Comparison of ENCODE assay signal across 8 cellular contexts in the genomic region with DNA sequence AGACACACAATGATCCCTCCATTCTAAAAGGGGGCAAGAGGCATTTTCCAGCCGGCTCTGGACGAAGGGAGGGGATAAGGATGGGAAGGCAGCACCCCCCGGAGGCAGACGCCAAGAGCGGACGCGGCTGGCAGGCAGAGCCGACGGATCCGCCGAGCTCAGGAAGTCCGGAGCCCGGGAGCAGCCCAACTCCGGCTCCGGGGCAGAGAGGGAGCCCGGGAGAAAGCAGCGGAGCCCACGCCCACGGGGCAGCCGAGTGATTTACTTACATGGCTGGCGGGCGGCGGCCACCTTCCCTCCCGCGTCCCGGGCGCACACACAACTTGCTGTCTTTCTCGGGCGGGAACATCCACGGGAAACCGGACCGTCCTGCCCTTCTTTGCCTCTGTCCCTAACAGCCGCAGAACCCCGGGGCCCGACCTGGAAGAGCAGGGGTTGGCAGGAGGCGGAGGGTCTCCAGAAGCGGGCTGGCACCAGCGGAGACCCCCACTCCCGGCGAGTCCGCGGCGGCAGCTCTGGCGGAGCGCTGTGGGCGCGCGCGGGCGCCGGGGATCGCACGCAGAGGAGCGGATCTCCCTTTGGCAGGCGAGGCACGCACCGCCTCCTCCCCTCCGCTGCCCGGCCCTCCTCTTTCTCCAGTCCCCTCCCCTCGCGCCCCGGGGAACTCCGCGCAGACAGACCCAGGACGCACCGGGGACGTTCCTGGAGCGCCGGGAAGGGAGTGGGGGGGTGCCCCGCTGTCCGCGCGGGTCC. TPM values are rescaled to one million over a fixed set of nuclear protein-coding genes. Genes with fewer than 3 reads are reported as not detected.
DNase-seq lines count a peak whose midpoint lies in the region; ATAC-seq and TF ChIP-seq lines count a peak whose summit lies in the region.

A gene (minus strand): TSS at position 580 of the 753 bp plus-strand sequence.

- peak within 1 kb of the TSS; percentile 85 to 99 (median 93) for H3K27ac ChIP-seq in heart left ventricle
- H3K27ac ChIP-seq in trophoblast cell (ENCODE audit: low read depth, low read length), result peak within 1 kb of the TSS; percentile 46

- H3K4me2 ChIP-seq in trophoblast cell (ENCODE audit: low read length), result peak within 1 kb of the TSS; percentile 98

- ATAC-seq in GM21825 (IDR thresholded peaks at IDR 0.05; ENCODE audit: unreplicated experiment), result peak; percentile 92
- peak; percentile 94 for ATAC-seq in SK-N-SH treated with all-trans-retinoic acid at 6 μM for 48 hours
- ATAC-seq in heart left ventricle, result peak; percentile 81 to 97 (median 94)

- H4K8ac ChIP-seq in trophoblast cell (ENCODE audit: low read depth, low read length), result peak within 1 kb of the TSS; percentile 67

- H4K12ac ChIP-seq in trophoblast cell (ENCODE audit: low read depth, low read length), result peak within 1 kb of the TSS; percentile 47

- peak within 1 kb of the TSS; percentile 61 for H2BK12ac ChIP-seq in trophoblast cell (ENCODE audit: low read length)

- intact Hi-C loops in heart left ventricle (cut with DNase I), result loop anchor here in 8 of 10 donors (1.0 to 10.0 kb wide), 16 partner anchors 75 to 455 kb away; no protein-coding TSS in a partner anchor

- peak within 1 kb of the TSS; percentile 79 to 98 (median 90) for H3K4me3 ChIP-seq in heart left ventricle
- H3K4me3 ChIP-seq in trophoblast cell (ENCODE audit: low read depth, low read length), result peak within 1 kb of the TSS; percentile 88

- peak within 1 kb of the TSS; percentile 65 for H3K14ac ChIP-seq in trophoblast cell (ENCODE audit: low read length)

- H3K4me1 ChIP-seq in heart left ventricle (peaks cover 0 to 38% (median 19%) of the 10 kb centered on the region in 12 donors), trophoblast cell (ENCODE audit: control insufficient read depth in 1 of 2, insufficient read depth in 2 of 2, low read length in 2 of 2) (peaks cover 3% of the 10 kb centered on the region in 2 experiments)

- peak within 1 kb of the TSS; percentile 90 for H2BK5ac ChIP-seq in trophoblast cell (ENCODE audit: low read depth, low read length, poor library complexity)

- H3K27me3 ChIP-seq in heart left ventricle (peaks cover 0 to 15% (median 0%) of the 10 kb centered on the region in 9 donors), trophoblast cell (ENCODE audit: insufficient read depth, low read length) (no peaks in the 10 kb centered on the region)

- WGBS in heart left ventricle, 4 donors, result 0% methylated on average over 43 to 73 of the region's 73 CpGs
- WGBS in trophoblast cell (ENCODE audit: extremely low coverage, insufficient coverage, insufficient read length), result no CpG with 5 or more reads among the region's 73 CpGs

- H3K9ac ChIP-seq in trophoblast cell (ENCODE audit: low read length), result peak within 1 kb of the TSS; percentile 81

- TF ChIP-seq CTCF in heart left ventricle (IDR thresholded peaks at IDR 0.05), result peak in 11 of 12 donors; percentile 18 to 61 (median 46)

- H3K4ac ChIP-seq in trophoblast cell (ENCODE audit: low read depth, low read length), result peak within 1 kb of the TSS; percentile 81

- peak in 1 of 2 donors; percentile 89 for TF ChIP-seq POLR2A in heart left ventricle (IDR thresholded peaks at IDR 0.05)

- peak within 1 kb of the TSS; percentile 47 for H2BK120ac ChIP-seq in trophoblast cell (ENCODE audit: insufficient read depth, low read length, poor library complexity)

- peaks cover 13% of the 10 kb centered on the region for H3K79me1 ChIP-seq in trophoblast cell (ENCODE audit: low read length)

- H3K79me2 ChIP-seq in trophoblast cell (ENCODE audit: control insufficient read depth, insufficient read depth, low read length, poor library complexity), result peaks cover 8% of the 10 kb centered on the region

- no peak within 1 kb of the TSS for H2AK5ac ChIP-seq in trophoblast cell (ENCODE audit: low read length)

- H3K9me3 ChIP-seq in heart left ventricle, result no peaks in the 10 kb centered on the region
- H3K9me3 ChIP-seq in trophoblast cell (ENCODE audit: insufficient read depth, low read depth, low read length), result no peaks in the 10 kb centered on the region

- H2AFZ ChIP-seq in trophoblast cell (ENCODE audit: insufficient read depth, low read length, poor library complexity), result peak within 1 kb of the TSS; percentile 97

- H3K18ac ChIP-seq in trophoblast cell (ENCODE audit: low read length), result peak within 1 kb of the TSS; percentile 82

- no peak within 1 kb of the TSS for H3K23ac ChIP-seq in trophoblast cell (ENCODE audit: low read length)

- H4K91ac ChIP-seq in trophoblast cell (ENCODE audit: low read depth, low read length), result peak within 1 kb of the TSS; percentile 66

- H3K36me3 ChIP-seq in heart left ventricle (peaks cover 0 to 8% (median 0%) of the 10 kb centered on the region in 9 donors), trophoblast cell (ENCODE audit: control insufficient read depth in 1 of 2, insufficient read depth in 2 of 2, low read length in 2 of 2) (peaks cover 0 to 2% of the 10 kb centered on the region in 2 experiments)

- peak; percentile 84 for DNase-seq in Daoy (ENCODE audit: low read depth)
- DNase-seq in Kasumi-1 (lab: John Stamatoyannopoulos, UW), result peak; percentile 27 to 28
- peak; percentile 72 for DNase-seq in amniotic epithelial cell (ENCODE audit: low read depth)
- DNase-seq in heart left ventricle, result peak; percentile 91 to 94 (median 94)
- DNase-seq in trophoblast cell, result peak; percentile 84 to 86
- peak; percentile 84 for DNase-seq in ureter (ENCODE audit: low spot score)

TF ChIP-seq in SK-N-SH treated with all-trans-retinoic acid at 6 μM for 48 hours, 23 proteins besides CTCF, POLR2A, EP300 and RAD21:
- TF ChIP-seq ESRRG (CRISPR knock-in tag; IDR thresholded peaks at IDR 0.05) (no peak), ZNF70 (CRISPR knock-in tag; IDR thresholded peaks at IDR 0.05) (no peak), ZC3H10 (CRISPR knock-in tag; IDR thresholded peaks at IDR 0.05) (no peak), ZNF8 (CRISPR knock-in tag; IDR thresholded peaks at IDR 0.05) (no peak), TOX (CRISPR knock-in tag; IDR thresholded peaks at IDR 0.05; ENCODE audit: borderline replicate concordance) (no peak), BACH2 (CRISPR knock-in tag; IDR thresholded peaks at IDR 0.05; ENCODE audit: borderline replicate concordance) (no peak), TCF4 (CRISPR knock-in tag; IDR thresholded peaks at IDR 0.05; ENCODE audit: borderline replicate concordance) (no peak), OSR1 (CRISPR knock-in tag; IDR thresholded peaks at IDR 0.05) (no peak), ZFP30 (CRISPR knock-in tag; IDR thresholded peaks at IDR 0.05) (no peak), GLIS3 (CRISPR knock-in tag; IDR thresholded peaks at IDR 0.05) (no peak), ISL1 (CRISPR knock-in tag; IDR thresholded peaks at IDR 0.05) (no peak)
- TF ChIP-seq, protein P1, sequence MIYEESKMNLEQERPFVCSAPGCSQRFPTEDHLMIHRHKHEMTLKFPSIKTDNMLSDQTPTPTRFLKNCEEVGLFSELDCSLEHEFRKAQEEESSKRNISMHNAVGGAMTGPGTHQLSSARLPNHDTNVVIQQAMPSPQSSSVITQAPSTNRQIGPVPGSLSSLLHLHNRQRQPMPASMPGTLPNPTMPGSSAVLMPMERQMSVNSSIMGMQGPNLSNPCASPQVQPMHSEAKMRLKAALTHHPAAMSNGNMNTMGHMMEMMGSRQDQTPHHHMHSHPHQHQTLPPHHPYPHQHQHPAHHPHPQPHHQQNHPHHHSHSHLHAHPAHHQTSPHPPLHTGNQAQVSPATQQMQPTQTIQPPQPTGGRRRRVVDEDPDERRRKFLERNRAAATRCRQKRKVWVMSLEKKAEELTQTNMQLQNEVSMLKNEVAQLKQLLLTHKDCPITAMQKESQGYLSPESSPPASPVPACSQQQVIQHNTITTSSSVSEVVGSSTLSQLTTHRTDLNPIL (CRISPR knock-in tag; IDR thresholded peaks at IDR 0.05; ENCODE audit: low read depth), result no peak
- TF ChIP-seq, protein P2, sequence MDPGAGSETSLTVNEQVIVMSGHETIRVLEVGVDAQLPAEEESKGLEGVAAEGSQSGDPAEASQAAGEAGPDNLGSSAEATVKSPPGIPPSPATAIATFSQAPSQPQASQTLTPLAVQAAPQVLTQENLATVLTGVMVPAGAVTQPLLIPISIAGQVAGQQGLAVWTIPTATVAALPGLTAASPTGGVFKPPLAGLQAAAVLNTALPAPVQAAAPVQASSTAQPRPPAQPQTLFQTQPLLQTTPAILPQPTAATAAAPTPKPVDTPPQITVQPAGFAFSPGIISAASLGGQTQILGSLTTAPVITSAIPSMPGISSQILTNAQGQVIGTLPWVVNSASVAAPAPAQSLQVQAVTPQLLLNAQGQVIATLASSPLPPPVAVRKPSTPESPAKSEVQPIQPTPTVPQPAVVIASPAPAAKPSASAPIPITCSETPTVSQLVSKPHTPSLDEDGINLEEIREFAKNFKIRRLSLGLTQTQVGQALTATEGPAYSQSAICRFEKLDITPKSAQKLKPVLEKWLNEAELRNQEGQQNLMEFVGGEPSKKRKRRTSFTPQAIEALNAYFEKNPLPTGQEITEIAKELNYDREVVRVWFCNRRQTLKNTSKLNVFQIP (CRISPR knock-in tag; IDR thresholded peaks at IDR 0.05; ENCODE audit: borderline replicate concordance, low read depth), result no peak
TF ChIP-seq in SK-N-SH treated with all-trans-retinoic acid at 6 μM for 48 hours: peak in this region for 0.

RNA-seq across cellular contexts. Expression of the gene that starts here (rescaled TPM):
- total RNA-seq in Daoy (2014; rRNA removed; shearing (Covaris generic)), result 12.7 and 13.5 TPM in 2 replicates
- total RNA-seq in heart left ventricle (10 to 100 TPM; 34.4 to 74.4 (median 55.3) TPM), ureter (49.1 TPM)
- 10 to 100 TPM; 40.7 to 41.8 TPM for polyA plus RNA-seq in heart left ventricle
- polyA plus RNA-seq in trophoblast cell (2013), result 21.6 and 22.3 TPM in 2 replicates

Comparison
In these comparisons a context has a peak if more than half of its experiments do, and no peak if none do; other contexts are left out.
1. Peak in every context shown above with its lines: DNase-seq, ATAC-seq, H3K4me3 ChIP-seq and H3K27ac ChIP-seq.
2. DNase-seq: peak in every context shown above with its lines; median percentile 94 in heart left ventricle; 85 in trophoblast cell; 84 in Daoy; 84 in ureter; 72 in amniotic epithelial cell; 28 in Kasumi-1.